1 cellular context compared by ENCODE assay signal in the genomic region with DNA sequence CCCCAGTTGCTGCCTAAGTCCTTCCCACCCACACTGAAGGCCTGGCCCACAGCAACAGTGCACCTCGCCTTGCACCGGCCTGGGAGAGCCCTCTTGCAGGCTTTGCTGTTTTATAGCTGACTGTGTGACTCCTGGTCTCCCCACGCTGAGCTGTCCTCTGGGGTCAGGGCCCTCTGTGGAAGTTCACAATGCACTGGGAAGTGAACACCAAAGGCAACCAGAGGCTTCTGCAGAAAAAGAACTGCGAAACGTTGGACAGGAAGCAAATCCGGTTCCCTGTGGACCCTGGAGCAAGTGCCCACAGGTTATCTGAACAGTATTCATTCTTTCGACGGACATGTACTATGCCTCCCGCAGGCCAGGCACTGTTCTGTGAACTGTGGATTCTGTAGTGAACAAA.
TF ChIP-seq lines count a peak whose summit lies in the region.

No MANE protein-coding gene starts in this region.

TF ChIP-seq in GM12878, 131 proteins besides CTCF, POLR2A, EP300 and RAD21:
- no peak for TF ChIP-seq RAD51 (IDR thresholded peaks at IDR 0.05)
- no peak for TF ChIP-seq ZBTB11 (CRISPR knock-in tag; IDR thresholded peaks at IDR 0.05)
- no peak for TF ChIP-seq YBX1 (IDR thresholded peaks at IDR 0.05)
- TF ChIP-seq NRF1 (conservative IDR thresholded peaks at IDR 0.05; ENCODE audit: low read depth, low read length), result no peak
- TF ChIP-seq DPF2 (IDR thresholded peaks at IDR 0.05), result no peak
- TF ChIP-seq KAT2A (conservative IDR thresholded peaks at IDR 0.05; ENCODE audit: control insufficient read depth, low read depth, low read length), result no peak
- no peak for TF ChIP-seq SIX5 (IDR thresholded peaks at IDR 0.05; ENCODE audit: low read depth, low read length, severe bottlenecking)
- TF ChIP-seq FOXK2 (IDR thresholded peaks at IDR 0.05), result no peak
- TF ChIP-seq PKNOX1 (IDR thresholded peaks at IDR 0.05), result no peak
- no peak for TF ChIP-seq CEBPB (IDR thresholded peaks at IDR 0.05; ENCODE audit: borderline replicate concordance in 1 of 2, low read depth in 2 of 2, low read length in 2 of 2)
- TF ChIP-seq BHLHE40 (IDR thresholded peaks at IDR 0.05; ENCODE audit: borderline replicate concordance in 1 of 2, low read depth in 2 of 2, low read length in 1 of 2), result no peak
- TF ChIP-seq CHD4 (IDR thresholded peaks at IDR 0.05), result no peak
- TF ChIP-seq ZNF622 (IDR thresholded peaks at IDR 0.05), result no peak
- TF ChIP-seq, protein P1, sequence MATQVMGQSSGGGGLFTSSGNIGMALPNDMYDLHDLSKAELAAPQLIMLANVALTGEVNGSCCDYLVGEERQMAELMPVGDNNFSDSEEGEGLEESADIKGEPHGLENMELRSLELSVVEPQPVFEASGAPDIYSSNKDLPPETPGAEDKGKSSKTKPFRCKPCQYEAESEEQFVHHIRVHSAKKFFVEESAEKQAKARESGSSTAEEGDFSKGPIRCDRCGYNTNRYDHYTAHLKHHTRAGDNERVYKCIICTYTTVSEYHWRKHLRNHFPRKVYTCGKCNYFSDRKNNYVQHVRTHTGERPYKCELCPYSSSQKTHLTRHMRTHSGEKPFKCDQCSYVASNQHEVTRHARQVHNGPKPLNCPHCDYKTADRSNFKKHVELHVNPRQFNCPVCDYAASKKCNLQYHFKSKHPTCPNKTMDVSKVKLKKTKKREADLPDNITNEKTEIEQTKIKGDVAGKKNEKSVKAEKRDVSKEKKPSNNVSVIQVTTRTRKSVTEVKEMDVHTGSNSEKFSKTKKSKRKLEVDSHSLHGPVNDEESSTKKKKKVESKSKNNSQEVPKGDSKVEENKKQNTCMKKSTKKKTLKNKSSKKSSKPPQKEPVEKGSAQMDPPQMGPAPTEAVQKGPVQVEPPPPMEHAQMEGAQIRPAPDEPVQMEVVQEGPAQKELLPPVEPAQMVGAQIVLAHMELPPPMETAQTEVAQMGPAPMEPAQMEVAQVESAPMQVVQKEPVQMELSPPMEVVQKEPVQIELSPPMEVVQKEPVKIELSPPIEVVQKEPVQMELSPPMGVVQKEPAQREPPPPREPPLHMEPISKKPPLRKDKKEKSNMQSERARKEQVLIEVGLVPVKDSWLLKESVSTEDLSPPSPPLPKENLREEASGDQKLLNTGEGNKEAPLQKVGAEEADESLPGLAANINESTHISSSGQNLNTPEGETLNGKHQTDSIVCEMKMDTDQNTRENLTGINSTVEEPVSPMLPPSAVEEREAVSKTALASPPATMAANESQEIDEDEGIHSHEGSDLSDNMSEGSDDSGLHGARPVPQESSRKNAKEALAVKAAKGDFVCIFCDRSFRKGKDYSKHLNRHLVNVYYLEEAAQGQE (IDR thresholded peaks at IDR 0.05; ENCODE audit: low read depth, low read length), result no peak
- TF ChIP-seq IKZF2 (IDR thresholded peaks at IDR 0.05), result no peak
- TF ChIP-seq PAX8 (IDR thresholded peaks at IDR 0.05), result no peak
